26 cellular contexts compared by ENCODE assay signal in the genomic region with DNA sequence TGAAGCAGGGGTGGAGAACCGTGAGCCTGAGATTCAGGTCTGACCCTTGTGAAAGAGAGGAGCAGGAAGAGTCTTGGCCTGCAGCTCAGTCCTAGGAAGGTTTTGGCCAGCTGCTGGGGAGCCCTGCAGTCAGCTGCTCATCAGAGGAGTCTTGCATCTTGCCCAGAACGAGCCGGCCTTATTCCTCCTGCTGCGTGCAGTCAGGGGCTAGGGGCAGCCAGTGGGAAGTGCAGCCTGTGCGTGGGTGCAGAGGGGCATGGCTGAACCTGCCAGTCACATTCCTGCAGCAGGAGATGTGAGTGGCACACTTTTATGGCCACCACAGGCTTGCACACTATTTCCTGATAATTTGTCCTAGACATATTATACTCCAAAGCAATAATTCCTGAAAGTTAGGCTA.
"Had no signal": no experiment of that assay in that cellular context is flagged by ENCODE, and none has a peak within 500 bp of the region (broad histone marks: within the 10 kb centered on the region; RNA-seq: fewer than 3 reads in every experiment).

No MANE protein-coding gene starts in this region.

- H3K4me1 ChIP-seq: Peyer's patch, SJSA1 had no signal

- H3K27me3 ChIP-seq: Peyer's patch, SJSA1 had no signal

- H3K36me3 ChIP-seq: Peyer's patch, SJSA1 had no signal

- H3K27me3 Mint-ChIP-seq: activated CD8-positive, alpha-beta memory T cell treated with anti-CD3 and anti-CD28 coated beads, Interleukin-2, amount 10 ng/mL, durations not matched to agents 7 days and 5 days; activated naive CD8-positive, alpha-beta T cell; activated T-cell treated with anti-CD3 and anti-CD28 coated beads, Interleukin-2, amount 50 U/mL, for 24 hours; T-helper 17 cell had no signal

- H3K9me3 ChIP-seq: SJSA1 had no signal

- H3K4me3 Mint-ChIP-seq: activated CD8-positive, alpha-beta memory T cell treated with anti-CD3 and anti-CD28 coated beads, Interleukin-2, amount 10 ng/mL, durations not matched to agents 7 days and 5 days; activated naive CD4-positive, alpha-beta T cell treated with anti-CD3 and anti-CD28 coated beads for 36 hours; activated naive CD8-positive, alpha-beta T cell; activated T-cell treated with anti-CD3 and anti-CD28 coated beads, Interleukin-2, amount 50 U/mL, for 24 hours; brain; T-helper 17 cell; WTC11 had no signal

- H3K27ac Mint-ChIP-seq: activated CD8-positive, alpha-beta memory T cell treated with anti-CD3 and anti-CD28 coated beads, Interleukin-2, amount 10 ng/mL, durations not matched to agents 7 days and 5 days; activated naive CD4-positive, alpha-beta T cell treated with anti-CD3 and anti-CD28 coated beads for 36 hours; activated naive CD8-positive, alpha-beta T cell; activated T-cell treated with anti-CD3 and anti-CD28 coated beads, Interleukin-2, amount 50 U/mL, for 24 hours; brain; T-helper 17 cell; WTC11 had no signal

- H3K27ac ChIP-seq: Peyer's patch, SJSA1 had no signal

- H3K4me3 ChIP-seq: Peyer's patch, SJSA1 had no signal

- DNase-seq: activated CD4-positive, alpha-beta T cell treated with anti-CD3 and anti-CD28 coated beads for 48 hours; activated CD4-positive, alpha-beta T cell treated with anti-CD3 and anti-CD28 coated beads, Interleukin-2, amount 50 U/mL, for 48 hours; activated CD4-positive, CD25-positive, alpha-beta regulatory T cell treated with anti-CD3 and anti-CD28 coated beads, Interleukin-2, amount 50 U/mL, for 72 hours; activated CD8-positive, alpha-beta memory T cell treated with anti-CD3 and anti-CD28 coated beads, Interleukin-2, amount 10 ng/mL, durations not matched to agents 7 days and 5 days; activated effector memory CD4-positive, alpha-beta T cell treated with anti-CD3 and anti-CD28 coated beads, Interleukin-2, amount 50 U/mL, for 16 hours; activated naive CD4-positive, alpha-beta T cell treated with anti-CD3 and anti-CD28 coated beads for 36 hours; activated T-cell treated with anti-CD3 and anti-CD28 coated beads, Interleukin-2, amount 50 U/mL, for 24 hours; amygdala; cerebellar nuclear complex; Karpas-422; MM.1S; NCI-H1105; NCI-H1436; NCI-H1694 treated with DMSO at 0.1 percent for 48 hours; NCI-H2029 treated with DMSO at 0.1 percent for 48 hours; NCI-H345; NCI-H510A; NCI-H69; Peyer's patch; SHP77; T-helper 17 cell; T-helper 9 cell had no signal

- H3K36me3 Mint-ChIP-seq: activated CD8-positive, alpha-beta memory T cell treated with anti-CD3 and anti-CD28 coated beads, Interleukin-2, amount 10 ng/mL, durations not matched to agents 7 days and 5 days; activated naive CD8-positive, alpha-beta T cell; brain; WTC11 had no signal

- H3K4me1 Mint-ChIP-seq: activated CD8-positive, alpha-beta memory T cell treated with anti-CD3 and anti-CD28 coated beads, Interleukin-2, amount 10 ng/mL, durations not matched to agents 7 days and 5 days; T-helper 17 cell had no signal

- ATAC-seq: activated CD8-positive, alpha-beta memory T cell treated with anti-CD3 and anti-CD28 coated beads, Interleukin-2, amount 10 ng/mL, durations not matched to agents 7 days and 5 days; T-helper 17 cell; WTC11 had no signal
